Comparison of ENCODE assay signal across 35 cellular contexts in the genomic region with DNA sequence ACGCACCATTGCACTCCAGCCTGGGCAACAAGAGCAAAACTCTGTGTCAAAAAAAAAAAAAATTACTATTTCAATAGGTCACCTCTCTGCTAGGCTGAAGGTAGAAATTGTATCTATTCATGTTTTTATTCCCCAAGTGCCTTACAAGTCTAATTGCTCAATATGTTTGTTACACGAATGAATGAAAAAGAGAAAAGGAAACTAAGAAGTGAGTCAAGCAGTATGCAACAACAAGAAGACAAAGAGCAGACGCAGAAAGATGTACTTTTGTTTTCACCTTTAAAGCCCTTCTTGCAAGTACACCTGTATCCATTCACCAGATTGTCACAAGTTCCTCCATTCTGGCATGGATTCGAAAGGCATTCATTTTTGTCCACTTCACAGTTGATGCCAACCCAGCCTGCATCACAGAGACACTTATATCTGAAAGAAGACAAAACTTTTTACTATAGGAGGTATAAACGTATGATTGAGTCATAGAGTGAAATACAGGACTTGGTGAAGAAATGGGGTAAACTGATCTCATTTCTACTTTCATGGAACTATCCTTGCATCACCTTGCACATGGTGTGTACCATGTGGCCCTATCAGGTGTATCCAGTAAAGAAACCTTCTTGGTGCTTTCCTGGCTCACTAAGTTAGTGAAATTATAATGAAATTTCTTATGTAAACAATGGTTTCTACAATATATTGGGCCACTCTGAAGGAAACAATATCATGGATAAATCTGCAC. TPM values are rescaled to one million over a fixed set of nuclear protein-coding genes. Genes with fewer than 3 reads are reported as not detected.
"Had no signal": no experiment of that assay in that cellular context is flagged by ENCODE, and none has a peak within 500 bp of the region (broad histone marks: within the 10 kb centered on the region; RNA-seq: fewer than 3 reads in every experiment).

No MANE protein-coding gene starts in this region.

- H3K27ac ChIP-seq: breast epithelium, right atrium auricular region, testis, upper lobe of left lung, vagina had no signal

- H3K27ac Mint-ChIP-seq: activated CD8-positive, alpha-beta T cell treated with anti-CD3 and anti-CD28 coated beads, Interleukin-2, amount 10 ng/mL, durations not matched to agents 7 days and 5 days; activated naive CD8-positive, alpha-beta T cell treated with anti-CD3 and anti-CD28 coated beads, Interleukin-2, amount 50 U/mL, for 24 hours; dendritic cell treated with granulocyte-macrophage colony-stimulating factor and Interleukin-4, amounts not matched to agents 40 ng/mL and 50 ng/mL, for 4 days; endodermal cell; stimulated activated naive B cell treated with anti-CD40 and anti-IgM and Interleukin-4, amounts not matched to agents 10 μg/mL and 1 μg/mL and 100 μg/mL, for 72 hours; T-cell had no signal

- H3K4me1 ChIP-seq: breast epithelium, upper lobe of left lung had no signal

- FAIRE-seq: kidney had no signal

- H3K4me1 Mint-ChIP-seq: central memory CD8-positive, alpha-beta T cell; endodermal cell; neural crest cell had no signal

- H3K4me3 ChIP-seq: breast epithelium, right atrium auricular region, smooth muscle cell, testis, upper lobe of left lung, vagina had no signal

- H3K9me3 Mint-ChIP-seq: activated naive CD8-positive, alpha-beta T cell treated with anti-CD3 and anti-CD28 coated beads, Interleukin-2, amount 50 U/mL, for 24 hours; central memory CD8-positive, alpha-beta T cell; dendritic cell treated with granulocyte-macrophage colony-stimulating factor and Interleukin-4, amounts not matched to agents 40 ng/mL and 50 ng/mL, for 4 days; endodermal cell; naive B cell; neural crest cell; stimulated activated naive B cell treated with anti-CD40 and anti-IgM and Interleukin-4, amounts not matched to agents 10 μg/mL and 1 μg/mL and 100 μg/mL, for 72 hours; T-cell had no signal

- H3K27me3 ChIP-seq: breast epithelium, right atrium auricular region, testis, upper lobe of left lung, vagina had no signal

- H3K4me3 Mint-ChIP-seq: activated CD8-positive, alpha-beta T cell treated with anti-CD3 and anti-CD28 coated beads, Interleukin-2, amount 10 ng/mL, durations not matched to agents 7 days and 5 days; activated naive CD8-positive, alpha-beta T cell treated with anti-CD3 and anti-CD28 coated beads, Interleukin-2, amount 50 U/mL, for 24 hours; central memory CD8-positive, alpha-beta T cell; dendritic cell treated with granulocyte-macrophage colony-stimulating factor and Interleukin-4, amounts not matched to agents 40 ng/mL and 50 ng/mL, for 4 days; endodermal cell; naive B cell; neural crest cell; stimulated activated naive B cell treated with anti-CD40 and anti-IgM and Interleukin-4, amounts not matched to agents 10 μg/mL and 1 μg/mL and 100 μg/mL, for 72 hours; T-cell had no signal

- H3K27me3 Mint-ChIP-seq: activated naive CD8-positive, alpha-beta T cell treated with anti-CD3 and anti-CD28 coated beads, Interleukin-2, amount 50 U/mL, for 24 hours; central memory CD8-positive, alpha-beta T cell; dendritic cell treated with granulocyte-macrophage colony-stimulating factor and Interleukin-4, amounts not matched to agents 40 ng/mL and 50 ng/mL, for 4 days; naive B cell; stimulated activated naive B cell treated with anti-CD40 and anti-IgM and Interleukin-4, amounts not matched to agents 10 μg/mL and 1 μg/mL and 100 μg/mL, for 72 hours; T-cell had no signal

- H3K9me3 ChIP-seq: breast epithelium, right atrium auricular region, testis, upper lobe of left lung, vagina had no signal

- ATAC-seq: activated CD8-positive, alpha-beta T cell treated with anti-CD3 and anti-CD28 coated beads, Interleukin-2, amount 10 ng/mL, durations not matched to agents 7 days and 5 days; activated naive CD8-positive, alpha-beta T cell treated with anti-CD3 and anti-CD28 coated beads, Interleukin-2, amount 50 U/mL, for 24 hours; esophagus mucosa; left colon; stimulated activated naive B cell treated with anti-CD40 and anti-IgM and Interleukin-4, amounts not matched to agents 10 μg/mL and 1 μg/mL and 100 μg/mL, for 72 hours; T-cell had no signal

- DNase-seq: activated CD4-positive, alpha-beta T cell treated with anti-CD3 and anti-CD28 coated beads for 48 hours; activated CD4-positive, CD25-positive, alpha-beta regulatory T cell; activated CD8-positive, alpha-beta T cell treated with anti-CD3 and anti-CD28 coated beads, Interleukin-2, amount 10 ng/mL, durations not matched to agents 7 days and 5 days; activated effector memory CD4-positive, alpha-beta T cell treated with Interleukin-2 at 50 U/mL for 16 hours; activated naive CD4-positive, alpha-beta T cell treated with Interleukin-2 at 50 U/mL for 16 hours; activated naive CD8-positive, alpha-beta T cell treated with anti-CD3 and anti-CD28 coated beads, Interleukin-2, amount 50 U/mL, for 24 hours; activated T-cell treated with anti-CD3 and anti-CD28 coated beads, Interleukin-2, amount 50 U/mL, for 1 hour; amygdala; endodermal cell; foreskin fibroblast; head of caudate nucleus; hippocampal formation; kidney; left colon; mammary epithelial cell; naive B cell; nucleus accumbens; stimulated activated CD4-positive, alpha-beta T cell treated with anti-CD3 and anti-CD28 coated beads, Interleukin-1b, Interleukin-23, amount 100 ng/mL, for 48 hours; stimulated activated CD4-positive, alpha-beta T cell treated with anti-CD3 and anti-CD28 coated beads, Interleukin-4, amount 100 ng/mL, for 4 hours; stimulated activated CD8-positive, alpha-beta memory T cell treated with anti-CD3 and anti-CD28 coated beads, Interleukin-4, amount 100 ng/mL, for 48 hours; stimulated activated naive B cell treated with anti-CD40 and anti-IgM and Interleukin-4, amounts not matched to agents 10 μg/mL and 1 μg/mL and 100 μg/mL, for 72 hours; T-cell; testis; upper lobe of left lung had no signal

RNA-seq across cellular contexts. Expression of gene ADAM30, which starts 57.1 kb away (rescaled TPM):
- total RNA-seq: activated CD8-positive, alpha-beta T cell treated with anti-CD3 and anti-CD28 coated beads, Interleukin-2, amount 10 ng/mL, durations not matched to agents 7 days and 5 days; breast epithelium; endodermal cell; esophagus mucosa; kidney; left colon; liver; mammary epithelial cell; neural crest cell; pulmonary artery endothelial cell; right atrium auricular region; SK-MEL-5; smooth muscle cell; T-cell; upper lobe of left lung; vagina had no signal
- polyA plus RNA-seq: liver, mammary epithelial cell, smooth muscle cell had no signal
